In genomic region chr22:44740307-44740706, GRCh38 we compare ENCODE assay signal across 18 cellular contexts. TPM values are rescaled to one million over a fixed set of nuclear protein-coding genes. Genes with fewer than 3 reads are reported as not detected.
"Had no signal": no experiment of that assay in that cellular context is flagged by ENCODE, and none has a peak within 500 bp of the region (broad histone marks: within the 10 kb centered on the region; RNA-seq: fewer than 3 reads in every experiment).

No MANE protein-coding gene starts in this region.

- H3K36me3 ChIP-seq: gastroesophageal sphincter, sigmoid colon had no signal

- H3K27me3 ChIP-seq: testis had no signal

- H3K9me3 ChIP-seq: gastroesophageal sphincter, sigmoid colon, testis had no signal

- ATAC-seq: gastroesophageal sphincter, left ventricle myocardium superior had no signal

- H3K27ac Mint-ChIP-seq: activated T-helper 2 cell treated with anti-CD3 and anti-CD28 coated beads, Interferon-gamma antibody, Interleukin-2, Interleukin-4, amounts not matched to agents 10 μg/mL and 5 μg/mL and 100 μg/mL, durations not matched to agents 14 hours and 24 hours and 36 hours; brain had no signal

- DNase-seq: activated CD4-positive, alpha-beta T cell treated with anti-CD3 and anti-CD28 coated beads for 1 hour; activated naive CD4-positive, alpha-beta T cell; activated T-cell treated with anti-CD3 and anti-CD28 coated beads, Interleukin-2, amount 50 U/mL, for 1 hour; head of caudate nucleus; left ventricle myocardium superior; mammary epithelial cell; sigmoid colon; stimulated activated CD4-positive, alpha-beta T cell treated with anti-CD3 and anti-CD28 coated beads, Interleukin-2, amount 100 ng/mL, for 48 hours; stimulated activated CD8-positive, alpha-beta memory T cell treated with anti-CD3 and anti-CD28 coated beads, Interleukin-4, amount 100 ng/mL, for 48 hours; stimulated activated naive CD4-positive, alpha-beta T cell; testis had no signal

- H3K4me1 ChIP-seq: sigmoid colon, testis had no signal

- FAIRE-seq: islet of Langerhans had no signal

- H3K4me3 ChIP-seq: gastroesophageal sphincter, sigmoid colon, smooth muscle cell, testis had no signal

- H3K36me3 Mint-ChIP-seq: brain had no signal

- H3K4me3 Mint-ChIP-seq: brain, nephron had no signal

- H3K27ac ChIP-seq: epithelial cell of prostate, gastroesophageal sphincter, sigmoid colon, testis had no signal

- H3K4me2 ChIP-seq: smooth muscle cell had no signal

RNA-seq across cellular contexts. Expression of gene ARHGAP8, which starts 12.1 kb away (rescaled TPM):
- total RNA-seq: left ventricle myocardium superior had no signal
